In the genomic region with DNA sequence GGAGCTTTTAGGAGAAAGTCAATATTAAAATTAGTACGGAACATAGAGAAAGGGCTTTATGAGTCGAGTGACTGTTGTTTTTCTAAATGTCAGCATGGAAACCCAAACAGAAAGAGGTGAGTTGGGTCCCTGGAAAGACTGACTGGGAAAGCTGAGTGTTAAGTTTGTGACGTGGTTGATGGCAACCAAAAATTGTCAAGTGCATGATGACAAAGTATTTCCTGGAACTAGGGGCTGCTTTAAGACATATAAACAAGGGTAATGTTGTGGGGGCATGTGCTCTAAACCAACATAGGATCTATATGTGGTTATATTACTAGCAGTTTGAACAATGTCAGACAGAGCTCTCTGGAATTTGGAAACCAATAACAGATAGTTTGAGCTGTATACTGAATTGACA, we compare ENCODE assay signal across 7 cellular contexts. TPM values are rescaled to one million over a fixed set of nuclear protein-coding genes. Genes with fewer than 3 reads are reported as not detected.
"Had no signal": no experiment of that assay in that cellular context is flagged by ENCODE, and none has a peak within 500 bp of the region (broad histone marks: within the 10 kb centered on the region; RNA-seq: fewer than 3 reads in every experiment).

No MANE protein-coding gene starts in this region.

- H3K36me3 Mint-ChIP-seq: stimulated activated memory B cell treated with anti-CD40 and anti-IgM and Interleukin-4, amounts not matched to agents 10 μg/mL and 1 μg/mL and 100 μg/mL, for 72 hours had no signal

- H3K27me3 Mint-ChIP-seq: stimulated activated memory B cell treated with anti-CD40 and anti-IgM and Interleukin-4, amounts not matched to agents 10 μg/mL and 1 μg/mL and 100 μg/mL, for 72 hours had no signal

- DNase-seq: activated CD8-positive, alpha-beta memory T cell treated with anti-CD3 and anti-CD28 coated beads for 24 hours; dorsolateral prefrontal cortex; glutamatergic neuron; trophoblast cell; WERI-Rb-1 had no signal

- ATAC-seq: stimulated activated memory B cell treated with anti-CD40 and anti-IgM and Interleukin-4, amounts not matched to agents 10 μg/mL and 1 μg/mL and 100 μg/mL, for 72 hours had no signal

- H3K27ac Mint-ChIP-seq: stimulated activated memory B cell treated with anti-CD40 and anti-IgM and Interleukin-4, amounts not matched to agents 10 μg/mL and 1 μg/mL and 100 μg/mL, for 72 hours had no signal

- H3K9me3 Mint-ChIP-seq: stimulated activated memory B cell treated with anti-CD40 and anti-IgM and Interleukin-4, amounts not matched to agents 10 μg/mL and 1 μg/mL and 100 μg/mL, for 72 hours had no signal

- H3K4me1 Mint-ChIP-seq: stimulated activated memory B cell treated with anti-CD40 and anti-IgM and Interleukin-4, amounts not matched to agents 10 μg/mL and 1 μg/mL and 100 μg/mL, for 72 hours had no signal

- H3K4me3 Mint-ChIP-seq: stimulated activated memory B cell treated with anti-CD40 and anti-IgM and Interleukin-4, amounts not matched to agents 10 μg/mL and 1 μg/mL and 100 μg/mL, for 72 hours had no signal

RNA-seq across cellular contexts. Expression of a gene that starts 52.7 kb away (rescaled TPM):
- total RNA-seq: fibroblast of villous mesenchyme had no signal
